In genomic region chr17:28174352-28175046, GRCh38 we compare ENCODE assay signal across 9 cellular contexts.
DNase-seq lines count a peak whose midpoint lies in the region; ATAC-seq, FAIRE-seq and TF ChIP-seq lines count a peak whose summit lies in the region.
"Had no signal": no experiment of that assay in that cellular context is flagged by ENCODE, and none has a peak within 500 bp of the region (broad histone marks: within the 10 kb centered on the region; RNA-seq: fewer than 3 reads in every experiment).

No MANE protein-coding gene starts in this region.

- H3K36me3 ChIP-seq in OCI-LY7 (ENCODE audit: insufficient read depth, low read length) (peaks cover 18% of the 10 kb centered on the region; the same call in 1 of the 2 replicates), GM12878 (ENCODE audit: control insufficient read depth in 2 of 2, insufficient read depth in 2 of 2, low read length in 1 of 2) (peaks cover 0 to 5% of the 10 kb centered on the region in 2 experiments; a peak in 1 of 4 replicates)

- H3K4me2 ChIP-seq in OCI-LY7 (ENCODE audit: low read length) (no peak overlapping the region), GM12878 (ENCODE audit: control insufficient read depth, insufficient read depth) (no peak overlapping the region)

- H2AFZ ChIP-seq in OCI-LY7 (ENCODE audit: low read length) = no peak overlapping the region
- H2AFZ ChIP-seq in GM12878 (ENCODE audit: control insufficient read depth, low read depth, low read length) = no peak overlapping the region

- no peaks in the 10 kb centered on the region for H3K79me2 ChIP-seq in OCI-LY7 (ENCODE audit: insufficient read depth, low read depth, low read length)
- H3K79me2 ChIP-seq in GM12878 (ENCODE audit: control insufficient read depth, insufficient read depth, low read length) = no peaks in the 10 kb centered on the region

- H3K4me1 ChIP-seq in OCI-LY7 (ENCODE audit: insufficient read depth, low read length, poor library complexity, severe bottlenecking) = no peaks in the 10 kb centered on the region
- no peaks in the 10 kb centered on the region for H3K4me1 ChIP-seq in GM12878 (ENCODE audit: control insufficient read depth, insufficient read depth, low read length)
- H3K4me1 ChIP-seq: Peyer's patch had no signal

- SMC1A ChIA-PET in GM12878 (lab: Charles Lee; ENCODE audit: uncharacterized antibody, unreplicated experiment) = interaction anchor here (0.7 to 1.1 kb wide), 5 partner anchors 31 to 280 kb away, joined by 3 to 5 read pairs (median 3); no protein-coding TSS in a partner anchor

- TF ChIP-seq RAD21 in GM12878 (IDR thresholded peaks at IDR 0.05; ENCODE audit: insufficient read depth, low read depth, low read length) = no peak

- no peaks in the 10 kb centered on the region for H3K27me3 ChIP-seq in GM12878 (replicated peaks in 1 of 2; ENCODE audit: control insufficient read depth in 2 of 2, insufficient read depth in 2 of 2, low read length in 1 of 2)
- H3K27me3 ChIP-seq: Peyer's patch had no signal

- POLR2A ChIA-PET in OCI-LY7 (lab: Charles Lee) (no interaction called here), GM12878 (lab: Charles Lee) (interaction anchor here (0.5 to 1.2 kb wide), 3 partner anchors 143 to 211 kb away, joined by 3 to 5 read pairs (median 3); no protein-coding TSS in a partner anchor)

- H3K9me3 ChIP-seq in OCI-LY7 (ENCODE audit: low read length) (no peaks in the 10 kb centered on the region), GM12878 (replicated peaks; ENCODE audit: control insufficient read depth, insufficient read depth, low read length) (no peaks in the 10 kb centered on the region)
- H3K9me3 ChIP-seq: Peyer's patch had no signal

- no peak for TF ChIP-seq EP300 in GM12878 (IDR thresholded peaks at IDR 0.05; ENCODE audit: borderline replicate concordance in 1 of 2, control insufficient read depth in 1 of 2, low read depth in 2 of 2, low read length in 2 of 2)

- peak; percentile 10 for DNase-seq in GM19239 (ENCODE audit: insufficient read length, low spot score)
- DNase-seq in OCI-LY7 (ENCODE audit: low spot score) = peak; percentile 4
- peak; percentile 24 for DNase-seq in GM12878 (ENCODE audit: low read depth, low spot score)
- peak in 2 of 3 donors; percentile 6 to 20 for DNase-seq in stimulated activated CD4-positive, alpha-beta T cell treated with anti-CD3 and anti-CD28 coated beads, TNF-alpha, amount 100 ng/mL, for 48 hours (ENCODE audit: low read depth in 3 of 3)
- no peak for DNase-seq in foreskin fibroblast
- no peak for DNase-seq in hypothalamus (lab: John Stamatoyannopoulos, UW)
- DNase-seq: GOT3, Peyer's patch had no signal

- TF ChIP-seq POLR2A in GM12878 (IDR thresholded peaks at IDR 0.05; ENCODE audit: low read depth, low read length) = no peak

- peak; percentile 67 for ATAC-seq in GM12878
- ATAC-seq in GM19455 (IDR thresholded peaks at IDR 0.05; ENCODE audit: unreplicated experiment) = no peak

- BruUV-seq in OCI-LY7 (replicated peaks; lab: Mats Ljungman, UMichigan) = no TSS peak
- BruUV-seq in GM12878 (replicated peaks; lab: Mats Ljungman, UMichigan) = no TSS peak

- H4K20me1 ChIP-seq in OCI-LY7 (ENCODE audit: insufficient read depth, low read length) = no peaks in the 10 kb centered on the region
- H4K20me1 ChIP-seq in GM12878 (ENCODE audit: control insufficient read depth, insufficient read depth) = no peaks in the 10 kb centered on the region

- H3K27ac ChIP-seq in OCI-LY7 (ENCODE audit: low read depth, low read length, poor library complexity, severe bottlenecking) = no peak overlapping the region
- H3K27ac ChIP-seq in GM12878 (ENCODE audit: control insufficient read depth, insufficient read depth) = no peak overlapping the region

- in situ Hi-C loops in GM12878 (cut with MboI) = no loop called here

- H3K4me3 ChIP-seq in OCI-LY7 (ENCODE audit: low read depth, low read length, poor library complexity, severe bottlenecking) = no peak overlapping the region
- no peak overlapping the region for H3K4me3 ChIP-seq in GM12878
- H3K4me3 ChIP-seq in foreskin fibroblast (ENCODE audit: low read depth in 1 of 2, low read length in 2 of 2) = no peak overlapping the region
- H3K4me3 ChIP-seq: Peyer's patch had no signal

- TF ChIP-seq CTCF in OCI-LY7 (conservative IDR thresholded peaks at IDR 0.05; ENCODE audit: low read length) (no peak), GM12878 (IDR thresholded peaks at IDR 0.05 in 2 of 3, conservative IDR thresholded peaks at IDR 0.05 in 1 of 3; ENCODE audit: control insufficient read depth in 2 of 3, extremely low read depth in 1 of 3, insufficient read depth in 1 of 3, low read depth in 3 of 3, low read length in 3 of 3) (no peak), foreskin fibroblast (IDR thresholded peaks at IDR 0.05; ENCODE audit: low read depth, low read length) (no peak)

- no peak overlapping the region for H3K9ac ChIP-seq in GM12878 (ENCODE audit: control insufficient read depth, insufficient read depth, low read length)

- WGBS in GM12878 (ENCODE audit: insufficient coverage, insufficient replicate concordance, low lambda C conversion rate, missing lambda C conversion rate) = 53% methylated on average over 5 of the region's 5 CpGs

- RAD21 ChIA-PET in GM12878 (lab: Charles Lee; ENCODE audit: unreplicated experiment) = interaction anchor here (1.0 to 1.2 kb wide), 2 partner anchors 11 to 286 kb away, joined by 3 read pairs; no protein-coding TSS in a partner anchor

- FAIRE-seq in GM19239 (lab: Jason Lieb, UNC) = peak; percentile 8
- no peak for FAIRE-seq in GM12878 (lab: Jason Lieb, UNC)

- H3K9me2 ChIP-seq in OCI-LY7 (ENCODE audit: insufficient read depth, low read length) = no peaks in the 10 kb centered on the region

- CTCF ChIA-PET in OCI-LY7 (lab: Charles Lee; ENCODE audit: unreplicated experiment) (no interaction called here), GM12878 (lab: Yijun Ruan, JAX) (interaction anchor here (1.3 kb wide), 1 partner anchor 29 kb away, joined by 4 read pairs; no protein-coding TSS in a partner anchor)

- intact Hi-C loops in OCI-LY7 (cut with micrococcal nuclease; ENCODE audit: unreplicated experiment) (no loop called here), GM12878 (cut with micrococcal nuclease; ENCODE audit: unreplicated experiment) (no loop called here)

TF ChIP-seq in GM12878, 131 proteins besides CTCF, POLR2A, EP300 and RAD21:
- 0 out of 2 replicates have a peak, but pooled peaks have one; percentile 29 for TF ChIP-seq ZNF384 (IDR thresholded peaks at IDR 0.05; ENCODE audit: borderline replicate concordance, low read depth, low read length)
- peak; percentile 39 for TF ChIP-seq MEF2B (IDR thresholded peaks at IDR 0.05; ENCODE audit: partially characterized antibody, poor library complexity, severe bottlenecking)
- TF ChIP-seq RUNX3 (IDR thresholded peaks at IDR 0.05; ENCODE audit: low read length) = peak; percentile 32; the same call in 1 of the 2 replicates
- TF ChIP-seq TCF12 (IDR thresholded peaks at IDR 0.05; ENCODE audit: low read depth, low read length) = 0 out of 2 replicates have a peak, but pooled peaks have one; percentile 17
- TF ChIP-seq ZBTB40 (IDR thresholded peaks at IDR 0.05; ENCODE audit: borderline replicate concordance) = no peak
- TF ChIP-seq MTA2 (IDR thresholded peaks at IDR 0.05; ENCODE audit: low read depth) = peak; percentile 36; the same call in 1 of the 2 replicates
- TF ChIP-seq, protein P1, sequence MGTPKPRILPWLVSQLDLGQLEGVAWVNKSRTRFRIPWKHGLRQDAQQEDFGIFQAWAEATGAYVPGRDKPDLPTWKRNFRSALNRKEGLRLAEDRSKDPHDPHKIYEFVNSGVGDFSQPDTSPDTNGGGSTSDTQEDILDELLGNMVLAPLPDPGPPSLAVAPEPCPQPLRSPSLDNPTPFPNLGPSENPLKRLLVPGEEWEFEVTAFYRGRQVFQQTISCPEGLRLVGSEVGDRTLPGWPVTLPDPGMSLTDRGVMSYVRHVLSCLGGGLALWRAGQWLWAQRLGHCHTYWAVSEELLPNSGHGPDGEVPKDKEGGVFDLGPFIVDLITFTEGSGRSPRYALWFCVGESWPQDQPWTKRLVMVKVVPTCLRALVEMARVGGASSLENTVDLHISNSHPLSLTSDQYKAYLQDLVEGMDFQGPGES (IDR thresholded peaks at IDR 0.05) = no peak
- TF ChIP-seq BCL11A (IDR thresholded peaks at IDR 0.05; ENCODE audit: low read depth, low read length) = 0 out of 2 replicates have a peak, but pooled peaks have one; percentile 19
- TF ChIP-seq STAT3 (IDR thresholded peaks at IDR 0.05; ENCODE audit: low read depth, low read length) = no peak

Comparison
In these comparisons a context has a peak if more than half of its experiments do, and no peak if none do; other contexts are left out.
1. DNase-seq: peak in GM19239 (single experiment), OCI-LY7 (single experiment), GM12878 (single experiment) and stimulated activated CD4-positive, alpha-beta T cell treated with anti-CD3 and anti-CD28 coated beads, TNF-alpha, amount 100 ng/mL, for 48 hours (2 of 3); none in foreskin fibroblast (0 of 2) and hypothalamus (0 of 51).